8 cellular contexts compared by ENCODE assay signal in the genomic region with DNA sequence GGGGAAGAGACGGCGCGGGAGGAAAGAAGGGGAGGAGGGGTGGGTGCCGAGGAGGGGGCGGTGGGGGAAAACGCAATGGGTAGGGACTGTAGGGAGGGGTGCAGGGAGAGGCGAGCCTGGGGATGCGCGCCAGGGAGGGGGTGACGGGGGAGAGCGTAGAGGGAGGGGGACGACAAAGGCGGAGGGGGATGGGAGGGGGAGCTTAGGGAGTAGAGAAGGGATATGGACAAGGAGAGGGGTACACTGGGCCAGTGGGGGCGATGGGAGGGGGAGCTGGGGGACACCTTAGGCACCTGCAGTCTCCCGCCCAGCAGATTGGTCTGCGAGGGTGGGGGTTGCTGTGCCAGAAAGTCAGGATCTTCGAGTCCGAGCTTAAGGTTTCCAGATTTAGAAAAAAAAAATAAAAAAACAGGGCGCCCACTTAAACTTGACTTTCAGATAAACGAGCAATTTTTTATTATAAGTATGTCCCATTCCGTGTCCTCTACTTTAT. TPM values are rescaled to one million over a fixed set of nuclear protein-coding genes. Genes with fewer than 3 reads are reported as not detected.
DNase-seq lines count a peak whose midpoint lies in the region; ATAC-seq and TF ChIP-seq lines count a peak whose summit lies in the region.

No MANE protein-coding gene starts in this region.

- H3K27ac ChIP-seq in neutrophil = no peak overlapping the region

- H3K27me3 Mint-ChIP-seq in Calu3 (ENCODE audit: unreplicated experiment) = peaks cover 50% of the 10 kb centered on the region

- intact Hi-C loops in Calu3 (cut with micrococcal nuclease; ENCODE audit: unreplicated experiment) = no loop called here

- BruUV-seq in Calu3 (replicated peaks; lab: Mats Ljungman, UMichigan) = no TSS peak

- TF ChIP-seq POLR2A in NB4 (IDR thresholded peaks at IDR 0.05; ENCODE audit: extremely low read depth, insufficient read length) = no peak

- peaks cover 12% of the 10 kb centered on the region for H3K36me3 ChIP-seq in neutrophil

- H3K27me3 ChIP-seq in neutrophil = peaks cover 57% of the 10 kb centered on the region

- H3K4me1 Mint-ChIP-seq in Calu3 (ENCODE audit: low read depth, unreplicated experiment) = peaks cover 29% of the 10 kb centered on the region

- no peak overlapping the region for H3K27ac Mint-ChIP-seq in Calu3 (ENCODE audit: unreplicated experiment)

- no peaks in the 10 kb centered on the region for H3K9me3 Mint-ChIP-seq in Calu3 (ENCODE audit: low read depth, unreplicated experiment)

- peak overlapping the region; percentile 82 for H3K4me3 Mint-ChIP-seq in Calu3 (ENCODE audit: low read depth, unreplicated experiment)

- no peaks in the 10 kb centered on the region for H3K9me3 ChIP-seq in neutrophil

- DNase-seq in Calu3 (no peak), NB4 (ENCODE audit: low read depth) (no peak), cardiac fibroblast (ENCODE audit: low read depth in 2 of 2) (no peak)

- peaks cover 27% of the 10 kb centered on the region for H3K36me3 Mint-ChIP-seq in Calu3 (ENCODE audit: insufficient read depth, unreplicated experiment)

- peak overlapping the region; percentile 16 for H3K4me3 ChIP-seq in NB4 (ENCODE audit: low read depth, low read length)
- H3K4me3 ChIP-seq in cardiac fibroblast (replicated peaks in 1 of 2; ENCODE audit: low read depth in 2 of 2, low read length in 2 of 2) = peak overlapping the region; percentile 42 to 56
- H3K4me3 ChIP-seq in neutrophil (ENCODE audit: low read depth in 1 of 2, low read length in 1 of 2) = peak overlapping the region; percentile 55 to 84

- CTCF ChIA-PET in Calu3 (lab: Charles Lee) = no interaction called here

- TF ChIP-seq CTCF in Calu3 (IDR thresholded peaks at IDR 0.05; ENCODE audit: unreplicated experiment) (no peak), NB4 (IDR thresholded peaks at IDR 0.05; ENCODE audit: low read depth, low read length) (no peak), cardiac fibroblast (IDR thresholded peaks at IDR 0.05; ENCODE audit: low read depth, low read length) (no peak), neutrophil (IDR thresholded peaks at IDR 0.05) (no peak)

- peaks cover 35 to 41% of the 10 kb centered on the region in 2 experiments for H3K4me1 ChIP-seq in neutrophil (ENCODE audit: control insufficient read depth in 1 of 2, insufficient read depth in 1 of 2, low read depth in 1 of 2, low read length in 1 of 2)

- ATAC-seq in HG03045 (IDR thresholded peaks at IDR 0.05; ENCODE audit: unreplicated experiment) (no peak), GM19463 (IDR thresholded peaks at IDR 0.05; ENCODE audit: unreplicated experiment) (no peak), GM21723 (IDR thresholded peaks at IDR 0.05; ENCODE audit: unreplicated experiment) (no peak), GM18907 (IDR thresholded peaks at IDR 0.05; ENCODE audit: unreplicated experiment) (no peak)

RNA-seq across cellular contexts. Expression of a gene that starts 15.7 kb away (rescaled TPM):
- total RNA-seq in Calu3 (2022) = 51.1 and 53.4 TPM in 2 replicates

RNA-seq across cellular contexts. Expression of a gene that starts 18.4 kb away (rescaled TPM):
- total RNA-seq in Calu3 (2022) = not detected in 2 replicates

RNA-seq across cellular contexts. Expression of a gene that starts 59.5 kb away (rescaled TPM):
- 15.8 and 23.0 TPM in 2 replicates for total RNA-seq in Calu3 (2022)

Comparison
In these comparisons a context has a peak if more than half of its experiments do, and no peak if none do; other contexts are left out.
1. H3K4me3 ChIP-seq: peak in every context shown above with its lines; median percentile 70 in neutrophil; 49 in cardiac fibroblast; 16 in NB4.